In the genomic region with DNA sequence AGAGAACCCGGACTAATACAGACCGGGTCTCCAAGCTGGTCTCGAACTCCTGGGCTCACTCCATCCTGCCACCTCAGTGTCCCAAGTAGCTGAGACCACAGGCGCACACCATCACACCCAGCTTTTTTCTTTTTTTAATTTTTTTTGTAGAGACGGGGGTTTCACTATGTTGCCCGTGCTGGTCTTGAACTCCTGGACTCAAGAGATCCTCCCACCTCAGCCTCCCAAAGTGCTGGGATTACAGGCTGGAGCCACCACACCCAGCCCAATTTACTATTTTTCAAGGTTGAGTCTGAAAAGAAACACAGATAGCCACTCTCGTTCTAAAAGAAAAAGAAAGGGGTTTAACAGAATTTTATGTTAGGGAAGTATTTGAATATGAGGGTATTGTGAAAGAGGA, we compare ENCODE assay signal across 14 cellular contexts. TPM values are rescaled to one million over a fixed set of nuclear protein-coding genes. Genes with fewer than 3 reads are reported as not detected.
DNase-seq lines count a peak whose midpoint lies in the region; ATAC-seq and TF ChIP-seq lines count a peak whose summit lies in the region.
"Had no signal": no experiment of that assay in that cellular context is flagged by ENCODE, and none has a peak within 500 bp of the region (broad histone marks: within the 10 kb centered on the region; RNA-seq: fewer than 3 reads in every experiment).

No MANE protein-coding gene starts in this region.

- WGBS in HUES64 = 96% methylated on average over 7 of the region's 7 CpGs
- WGBS in gastroesophageal sphincter (ENCODE audit: low coverage in 1 of 2), 2 donors = 81 to 93% methylated on average over 3 to 5 of the region's 7 CpGs

- H3K36me3 ChIP-seq in HUES64 (ENCODE audit: insufficient read depth, low read length) (no peaks in the 10 kb centered on the region), gastroesophageal sphincter (no peaks in the 10 kb centered on the region)
- H3K36me3 ChIP-seq: transverse colon had no signal

- POLR2A ChIA-PET in naive thymus-derived CD8-positive, alpha-beta T cell (lab: Charles Lee) = no interaction called here

- H3K9ac ChIP-seq in HUES64 (ENCODE audit: low read depth, low read length) = no peak overlapping the region

- intact Hi-C loops in Calu3 (cut with micrococcal nuclease; ENCODE audit: unreplicated experiment) = loop anchor here (5.0 kb wide), 1 partner anchor 41 kb away; no protein-coding TSS in a partner anchor

- ATAC-seq in naive thymus-derived CD8-positive, alpha-beta T cell = no peak
- no peak for ATAC-seq in HG02973 (IDR thresholded peaks at IDR 0.05; ENCODE audit: unreplicated experiment)
- ATAC-seq in gastroesophageal sphincter = no peak
- ATAC-seq: body of pancreas, mucosa of descending colon, sciatic nerve had no signal

- peak overlapping the region; percentile 86 for H3K27ac Mint-ChIP-seq in Calu3 (ENCODE audit: unreplicated experiment)
- peak overlapping the region; percentile 16 for H3K27ac Mint-ChIP-seq in activated naive CD8-positive, alpha-beta T cell
- peak overlapping the region in 7 of 10 donors; percentile 18 to 95 (median 63) for H3K27ac Mint-ChIP-seq in naive thymus-derived CD8-positive, alpha-beta T cell

- TF ChIP-seq POLR2A in gastroesophageal sphincter (IDR thresholded peaks at IDR 0.05) = no peak

- H3K9me3 Mint-ChIP-seq in Calu3 (ENCODE audit: low read depth, unreplicated experiment) = no peaks in the 10 kb centered on the region
- no peaks in the 10 kb centered on the region for H3K9me3 Mint-ChIP-seq in activated naive CD8-positive, alpha-beta T cell (ENCODE audit: low read depth)
- no peaks in the 10 kb centered on the region for H3K9me3 Mint-ChIP-seq in naive thymus-derived CD8-positive, alpha-beta T cell

- peaks cover 22% of the 10 kb centered on the region for H3K4me1 ChIP-seq in HUES64 (ENCODE audit: insufficient read depth, low read length)
- H3K4me1 ChIP-seq in gastroesophageal sphincter = peaks cover 0 to 48% (median 3%) of the 10 kb centered on the region in 3 donors

- TF ChIP-seq CTCF in Calu3 (IDR thresholded peaks at IDR 0.05; ENCODE audit: unreplicated experiment) = no peak
- TF ChIP-seq CTCF in gastroesophageal sphincter (IDR thresholded peaks at IDR 0.05) = no peak

- no peaks in the 10 kb centered on the region for H3K27me3 Mint-ChIP-seq in Calu3 (ENCODE audit: unreplicated experiment)
- no peaks in the 10 kb centered on the region for H3K27me3 Mint-ChIP-seq in activated naive CD8-positive, alpha-beta T cell
- no peaks in the 10 kb centered on the region for H3K27me3 Mint-ChIP-seq in naive thymus-derived CD8-positive, alpha-beta T cell

- no peaks in the 10 kb centered on the region for H3K9me3 ChIP-seq in HUES64 (ENCODE audit: insufficient read depth, low read depth, low read length)
- H3K9me3 ChIP-seq in gastroesophageal sphincter = no peaks in the 10 kb centered on the region
- H3K9me3 ChIP-seq: body of pancreas, mucosa of descending colon, transverse colon had no signal

- peaks cover 32% of the 10 kb centered on the region for H3K36me3 Mint-ChIP-seq in Calu3 (ENCODE audit: insufficient read depth, unreplicated experiment)
- no peaks in the 10 kb centered on the region for H3K36me3 Mint-ChIP-seq in activated naive CD8-positive, alpha-beta T cell
- peaks cover 0 to 4% (median 3%) of the 10 kb centered on the region in 3 donors for H3K36me3 Mint-ChIP-seq in naive thymus-derived CD8-positive, alpha-beta T cell

- H3K4me1 Mint-ChIP-seq in Calu3 (ENCODE audit: low read depth, unreplicated experiment) = peaks cover 44% of the 10 kb centered on the region
- peaks cover 56% of the 10 kb centered on the region for H3K4me1 Mint-ChIP-seq in activated naive CD8-positive, alpha-beta T cell (ENCODE audit: low read depth)
- peaks cover 28 to 61% (median 55%) of the 10 kb centered on the region in 4 donors for H3K4me1 Mint-ChIP-seq in naive thymus-derived CD8-positive, alpha-beta T cell

- no peak for DNase-seq in Calu3
- DNase-seq in naive thymus-derived CD8-positive, alpha-beta T cell = no peak
- no peak for DNase-seq in COR-L47 (lab: John Stamatoyannopoulos, UW)
- DNase-seq in NAMALWA (ENCODE audit: low spot score) = no peak
- DNase-seq: body of pancreas, DMS 273 treated with DMSO at 0.1 percent for 48 hours, mucosa of descending colon, NCI-H1694, transverse colon had no signal

- TF ChIP-seq EP300 in gastroesophageal sphincter (IDR thresholded peaks at IDR 0.05) = no peak

- BruUV-seq in Calu3 (replicated peaks; lab: Mats Ljungman, UMichigan) = no TSS peak

- H3K27ac ChIP-seq in HUES64 (ENCODE audit: low read depth, low read length) (no peak overlapping the region), gastroesophageal sphincter (no peak overlapping the region)

- H3K27me3 ChIP-seq in HUES64 (ENCODE audit: insufficient read depth, low read length) (peaks cover 11% of the 10 kb centered on the region; the same call in 1 of the 2 replicates), gastroesophageal sphincter (no peaks in the 10 kb centered on the region)
- H3K27me3 ChIP-seq: body of pancreas, transverse colon had no signal

- H3K4me3 ChIP-seq in HUES64 (ENCODE audit: low read length) = 0 out of 2 replicates have a peak overlapping the region, but pooled peaks have one; percentile 75
- H3K4me3 ChIP-seq in gastroesophageal sphincter = no peak overlapping the region
- H3K4me3 ChIP-seq: mucosa of descending colon had no signal

- CTCF ChIA-PET in Calu3 (lab: Charles Lee) = no interaction called here

- peak overlapping the region; percentile 90 for H3K4me3 Mint-ChIP-seq in Calu3 (ENCODE audit: low read depth, unreplicated experiment)
- peak overlapping the region; percentile 79 for H3K4me3 Mint-ChIP-seq in activated naive CD8-positive, alpha-beta T cell
- peak overlapping the region; percentile 46 to 98 (median 66) for H3K4me3 Mint-ChIP-seq in naive thymus-derived CD8-positive, alpha-beta T cell

RNA-seq across cellular contexts. Expression of a gene that starts 1.8 kb away (rescaled TPM):
- total RNA-seq in Calu3 (2022) = 117 and 129 TPM in 2 replicates
- polyA plus RNA-seq in HUES64 (2013, experiment 1 of 2) = 13.3 TPM
- polyA plus RNA-seq in HUES64 (2013, experiment 2 of 2) = 16.0 TPM
- 10 to 100 TPM; 64.1 to 74.5 TPM for total RNA-seq in naive thymus-derived CD8-positive, alpha-beta T cell
- polyA plus RNA-seq in naive thymus-derived CD8-positive, alpha-beta T cell = 10 to 100 TPM; 29.6 to 32.0 (median 30.2) TPM
- 10 to 100 TPM; 41.9 to 55.1 (median 45.3) TPM for total RNA-seq in gastroesophageal sphincter

RNA-seq across cellular contexts. Expression of a gene that starts 13.5 kb away (rescaled TPM):
- total RNA-seq in Calu3 (2022) (104 TPM in 2 replicates), gastroesophageal sphincter (100 to 1,000 TPM in 1 of 4 donors, 10 to 100 TPM in 3; 63.1 to 103 (median 74.1) TPM)
- 105 TPM for polyA plus RNA-seq in HUES64 (2013, experiment 1 of 2)
- polyA plus RNA-seq in HUES64 (2013, experiment 2 of 2) = 97.2 TPM
- 100 to 1,000 TPM in 1 of 2 experiments, 10 to 100 TPM in 1; 100.0 to 103 TPM for total RNA-seq in naive thymus-derived CD8-positive, alpha-beta T cell
- 10 to 100 TPM; 38.1 to 60.1 (median 52.0) TPM for polyA plus RNA-seq in naive thymus-derived CD8-positive, alpha-beta T cell

RNA-seq across cellular contexts. Expression of a gene that starts 36.4 kb away (rescaled TPM):
- total RNA-seq in Calu3 (2022) = 13.1 and 13.6 TPM in 2 replicates
- polyA plus RNA-seq in HUES64 (2013, experiment 1 of 2) = 17.8 TPM
- 17.8 TPM for polyA plus RNA-seq in HUES64 (2013, experiment 2 of 2)
- total RNA-seq in naive thymus-derived CD8-positive, alpha-beta T cell = 10 to 100 TPM; 43.0 to 48.8 TPM
- 10 to 100 TPM; 22.9 to 30.5 (median 25.6) TPM for polyA plus RNA-seq in naive thymus-derived CD8-positive, alpha-beta T cell
- total RNA-seq in gastroesophageal sphincter = 10 to 100 TPM; 19.3 to 26.1 (median 22.5) TPM

Comparison
In these comparisons a context has a peak if more than half of its experiments do, and no peak if none do; other contexts are left out.
1. H3K27ac Mint-ChIP-seq: peak in every context shown above with its lines; median percentile 86 in Calu3; 63 in naive thymus-derived CD8-positive, alpha-beta T cell; 16 in activated naive CD8-positive, alpha-beta T cell.